1 cellular context compared by ENCODE assay signal in the genomic region with DNA sequence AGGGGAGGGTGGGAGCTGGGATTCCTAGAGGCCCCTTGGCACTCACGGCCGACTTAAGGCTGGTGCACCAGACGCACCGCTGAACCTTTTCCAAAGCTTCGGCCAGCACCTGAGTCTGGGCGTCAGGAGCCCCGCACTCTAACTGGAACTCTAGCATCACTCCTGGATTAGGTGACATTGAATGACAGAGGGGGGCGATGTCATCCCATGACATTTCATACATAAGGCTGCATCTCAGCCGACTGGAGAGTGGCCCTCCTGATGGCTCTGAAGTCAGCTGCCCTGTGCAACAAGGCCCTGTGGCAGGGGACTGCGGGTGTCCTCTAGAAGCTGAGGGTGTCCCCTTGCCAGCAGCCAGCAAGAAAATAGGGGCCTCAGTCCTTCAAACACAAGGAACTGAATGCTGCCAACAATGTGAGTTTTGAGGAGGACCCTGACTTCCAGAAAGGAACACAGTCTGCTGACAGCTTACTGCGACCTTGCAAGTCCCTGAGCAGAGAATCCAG.
TF ChIP-seq lines count a peak whose summit lies in the region.

No MANE protein-coding gene starts in this region.

TF ChIP-seq in HepG2, 621 proteins besides CTCF, POLR2A, EP300 and RAD21:
- TF ChIP-seq SNRNP70 (IDR thresholded peaks at IDR 0.05; ENCODE audit: low read depth, low read length) (no peak), ZNF543 (CRISPR knock-in tag; IDR thresholded peaks at IDR 0.05) (peak; percentile 99), STAG1 (CRISPR knock-in tag; IDR thresholded peaks at IDR 0.05) (peak; percentile 66)
